In genomic region chr1:56106551-56107277, GRCh38 we compare ENCODE assay signal across 17 cellular contexts.
DNase-seq lines count a peak whose midpoint lies in the region; ATAC-seq, FAIRE-seq and TF ChIP-seq lines count a peak whose summit lies in the region.
"Had no signal": no experiment of that assay in that cellular context is flagged by ENCODE, and none has a peak within 500 bp of the region (broad histone marks: within the 10 kb centered on the region; RNA-seq: fewer than 3 reads in every experiment).

No MANE protein-coding gene starts in this region.

- no peak overlapping the region for H3K4me3 ChIP-seq in GM12878
- H3K4me3 ChIP-seq: SK-N-MC had no signal

- POLR2A ChIA-PET in GM12878 (lab: Charles Lee) = interaction anchor here (1.3 to 3.1 kb wide), 3 partner anchors 22 to 52 kb away, joined by 5 to 13 read pairs (median 5); no protein-coding TSS in a partner anchor

- 33% methylated on average over 2 of the region's 2 CpGs for WGBS in GM12878 (ENCODE audit: insufficient coverage, insufficient replicate concordance, low lambda C conversion rate, missing lambda C conversion rate)

- H3K9me3 ChIP-seq in GM12878 (replicated peaks; ENCODE audit: control insufficient read depth, insufficient read depth, low read length) = peaks cover 2% of the 10 kb centered on the region; the same call in 2 of the 3 replicates

- peak overlapping the region; percentile 35; the same call in 1 of the 2 replicates for H2AFZ ChIP-seq in GM12878 (ENCODE audit: control insufficient read depth, low read depth, low read length)

- no peak for TF ChIP-seq POLR2A in GM12878 (IDR thresholded peaks at IDR 0.05; ENCODE audit: low read depth, low read length)

- TF ChIP-seq CTCF in GM12878 (IDR thresholded peaks at IDR 0.05 in 2 of 3, conservative IDR thresholded peaks at IDR 0.05 in 1 of 3; ENCODE audit: control insufficient read depth in 2 of 3, extremely low read depth in 1 of 3, insufficient read depth in 1 of 3, low read depth in 3 of 3, low read length in 3 of 3) = no peak

- no peak for FAIRE-seq in GM12878 (lab: Jason Lieb, UNC)

- SMC1A ChIA-PET in GM12878 (lab: Charles Lee; ENCODE audit: uncharacterized antibody, unreplicated experiment) = interaction anchor here (0.6 to 4.3 kb wide), 15 partner anchors 10 to 477 kb away, joined by 3 to 61 read pairs (median 6); no protein-coding TSS in a partner anchor

- RAD21 ChIA-PET in GM12878 (lab: Charles Lee; ENCODE audit: unreplicated experiment) = interaction anchor here (1.1 to 4.4 kb wide), 7 partner anchors 9 to 123 kb away, joined by 3 to 51 read pairs (median 3); no protein-coding TSS in a partner anchor

- H3K27me3 ChIP-seq in GM12878 (replicated peaks in 1 of 2; ENCODE audit: control insufficient read depth in 2 of 2, insufficient read depth in 2 of 2, low read length in 1 of 2) = no peaks in the 10 kb centered on the region

- ATAC-seq in HG03432 (IDR thresholded peaks at IDR 0.05; ENCODE audit: unreplicated experiment) (peak; percentile 64), GM12878 (peak; percentile 84), GM21423 (IDR thresholded peaks at IDR 0.05; ENCODE audit: unreplicated experiment) (no peak), HG03442 (IDR thresholded peaks at IDR 0.05; ENCODE audit: unreplicated experiment) (no peak), GM18861 (IDR thresholded peaks at IDR 0.05; ENCODE audit: unreplicated experiment) (no peak)

- H3K4me2 ChIP-seq in GM12878 (ENCODE audit: control insufficient read depth, insufficient read depth) = no peak overlapping the region

- no peak overlapping the region for H3K9ac ChIP-seq in GM12878 (ENCODE audit: control insufficient read depth, insufficient read depth, low read length)

- H3K36me3 ChIP-seq in GM12878 (ENCODE audit: control insufficient read depth in 2 of 2, insufficient read depth in 2 of 2, low read length in 1 of 2) = no peaks in the 10 kb centered on the region

- BruUV-seq in GM12878 (replicated peaks; lab: Mats Ljungman, UMichigan) = no TSS peak

- TF ChIP-seq EP300 in GM12878 (IDR thresholded peaks at IDR 0.05; ENCODE audit: borderline replicate concordance in 1 of 2, control insufficient read depth in 1 of 2, low read depth in 2 of 2, low read length in 2 of 2) = no peak

- CTCF ChIA-PET in GM12878 (lab: Yijun Ruan, JAX) = interaction anchor here (0.7 to 1.2 kb wide), 3 partner anchors 27 to 82 kb away, joined by 3 read pairs; no protein-coding TSS in a partner anchor

- peak; percentile 11 for DNase-seq in SHP77 treated with DMSO at 0.1 percent for 48 hours (lab: John Stamatoyannopoulos, UW)
- DNase-seq in SHP77 (lab: John Stamatoyannopoulos, UW) = no peak
- DNase-seq in GM12878 (ENCODE audit: low read depth, low spot score) = peak; percentile 31
- no peak for DNase-seq in NCI-H2107 treated with DMSO at 0.1 percent for 48 hours (lab: John Stamatoyannopoulos, UW; ENCODE audit: unreplicated experiment)
- DNase-seq: Calu3; CD4-positive, CD25-positive, alpha-beta regulatory T cell; H9; NCI-H1694; NCI-H2171 treated with DMSO at 0.1 percent for 48 hours; NCI-H524 treated with DMSO at 0.1 percent for 48 hours; NK-92 treated with Interleukin-12 subunit alpha and Interleukin-12 subunit beta, amount 100 ng/mL, for 24 hours had no signal

- intact Hi-C loops in GM12878 (cut with micrococcal nuclease; ENCODE audit: unreplicated experiment) = no loop called here

- peak; percentile 11; the same call in 1 of the 2 replicates for TF ChIP-seq RAD21 in GM12878 (IDR thresholded peaks at IDR 0.05; ENCODE audit: insufficient read depth, low read depth, low read length)

- peaks cover 6% of the 10 kb centered on the region; the same call in 1 of the 2 replicates for H3K4me1 ChIP-seq in GM12878 (ENCODE audit: control insufficient read depth, insufficient read depth, low read length)

- no peak overlapping the region; the same call in 1 of the 2 replicates for H3K27ac ChIP-seq in GM12878 (ENCODE audit: control insufficient read depth, insufficient read depth)
- H3K27ac ChIP-seq: RWPE1, SK-N-MC had no signal

- no peaks in the 10 kb centered on the region for H3K79me2 ChIP-seq in GM12878 (ENCODE audit: control insufficient read depth, insufficient read depth, low read length)

- no peaks in the 10 kb centered on the region for H4K20me1 ChIP-seq in GM12878 (ENCODE audit: control insufficient read depth, insufficient read depth)

- in situ Hi-C loops in GM12878 (cut with MboI) = no loop called here

TF ChIP-seq in GM12878, 131 proteins besides CTCF, POLR2A, EP300 and RAD21 (continues in another document):
- no peak for TF ChIP-seq RFX5 (IDR thresholded peaks at IDR 0.05; ENCODE audit: low read depth, low read length)
- TF ChIP-seq, protein P1, sequence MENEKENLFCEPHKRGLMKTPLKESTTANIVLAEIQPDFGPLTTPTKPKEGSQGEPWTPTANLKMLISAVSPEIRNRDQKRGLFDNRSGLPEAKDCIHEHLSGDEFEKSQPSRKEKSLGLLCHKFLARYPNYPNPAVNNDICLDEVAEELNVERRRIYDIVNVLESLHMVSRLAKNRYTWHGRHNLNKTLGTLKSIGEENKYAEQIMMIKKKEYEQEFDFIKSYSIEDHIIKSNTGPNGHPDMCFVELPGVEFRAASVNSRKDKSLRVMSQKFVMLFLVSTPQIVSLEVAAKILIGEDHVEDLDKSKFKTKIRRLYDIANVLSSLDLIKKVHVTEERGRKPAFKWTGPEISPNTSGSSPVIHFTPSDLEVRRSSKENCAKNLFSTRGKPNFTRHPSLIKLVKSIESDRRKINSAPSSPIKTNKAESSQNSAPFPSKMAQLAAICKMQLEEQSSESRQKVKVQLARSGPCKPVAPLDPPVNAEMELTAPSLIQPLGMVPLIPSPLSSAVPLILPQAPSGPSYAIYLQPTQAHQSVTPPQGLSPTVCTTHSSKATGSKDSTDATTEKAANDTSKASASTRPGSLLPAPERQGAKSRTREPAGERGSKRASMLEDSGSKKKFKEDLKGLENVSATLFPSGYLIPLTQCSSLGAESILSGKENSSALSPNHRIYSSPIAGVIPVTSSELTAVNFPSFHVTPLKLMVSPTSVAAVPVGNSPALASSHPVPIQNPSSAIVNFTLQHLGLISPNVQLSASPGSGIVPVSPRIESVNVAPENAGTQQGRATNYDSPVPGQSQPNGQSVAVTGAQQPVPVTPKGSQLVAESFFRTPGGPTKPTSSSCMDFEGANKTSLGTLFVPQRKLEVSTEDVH (IDR thresholded peaks at IDR 0.05; ENCODE audit: low read depth, partially characterized antibody) = no peak
- no peak for TF ChIP-seq USF2 (IDR thresholded peaks at IDR 0.05; ENCODE audit: borderline replicate concordance, low read depth, low read length)
- no peak for TF ChIP-seq RBBP5 (conservative IDR thresholded peaks at IDR 0.05)
- peak; percentile 43; the same call in 1 of the 2 replicates for TF ChIP-seq RUNX3 (IDR thresholded peaks at IDR 0.05; ENCODE audit: low read length)
- TF ChIP-seq, protein P2, sequence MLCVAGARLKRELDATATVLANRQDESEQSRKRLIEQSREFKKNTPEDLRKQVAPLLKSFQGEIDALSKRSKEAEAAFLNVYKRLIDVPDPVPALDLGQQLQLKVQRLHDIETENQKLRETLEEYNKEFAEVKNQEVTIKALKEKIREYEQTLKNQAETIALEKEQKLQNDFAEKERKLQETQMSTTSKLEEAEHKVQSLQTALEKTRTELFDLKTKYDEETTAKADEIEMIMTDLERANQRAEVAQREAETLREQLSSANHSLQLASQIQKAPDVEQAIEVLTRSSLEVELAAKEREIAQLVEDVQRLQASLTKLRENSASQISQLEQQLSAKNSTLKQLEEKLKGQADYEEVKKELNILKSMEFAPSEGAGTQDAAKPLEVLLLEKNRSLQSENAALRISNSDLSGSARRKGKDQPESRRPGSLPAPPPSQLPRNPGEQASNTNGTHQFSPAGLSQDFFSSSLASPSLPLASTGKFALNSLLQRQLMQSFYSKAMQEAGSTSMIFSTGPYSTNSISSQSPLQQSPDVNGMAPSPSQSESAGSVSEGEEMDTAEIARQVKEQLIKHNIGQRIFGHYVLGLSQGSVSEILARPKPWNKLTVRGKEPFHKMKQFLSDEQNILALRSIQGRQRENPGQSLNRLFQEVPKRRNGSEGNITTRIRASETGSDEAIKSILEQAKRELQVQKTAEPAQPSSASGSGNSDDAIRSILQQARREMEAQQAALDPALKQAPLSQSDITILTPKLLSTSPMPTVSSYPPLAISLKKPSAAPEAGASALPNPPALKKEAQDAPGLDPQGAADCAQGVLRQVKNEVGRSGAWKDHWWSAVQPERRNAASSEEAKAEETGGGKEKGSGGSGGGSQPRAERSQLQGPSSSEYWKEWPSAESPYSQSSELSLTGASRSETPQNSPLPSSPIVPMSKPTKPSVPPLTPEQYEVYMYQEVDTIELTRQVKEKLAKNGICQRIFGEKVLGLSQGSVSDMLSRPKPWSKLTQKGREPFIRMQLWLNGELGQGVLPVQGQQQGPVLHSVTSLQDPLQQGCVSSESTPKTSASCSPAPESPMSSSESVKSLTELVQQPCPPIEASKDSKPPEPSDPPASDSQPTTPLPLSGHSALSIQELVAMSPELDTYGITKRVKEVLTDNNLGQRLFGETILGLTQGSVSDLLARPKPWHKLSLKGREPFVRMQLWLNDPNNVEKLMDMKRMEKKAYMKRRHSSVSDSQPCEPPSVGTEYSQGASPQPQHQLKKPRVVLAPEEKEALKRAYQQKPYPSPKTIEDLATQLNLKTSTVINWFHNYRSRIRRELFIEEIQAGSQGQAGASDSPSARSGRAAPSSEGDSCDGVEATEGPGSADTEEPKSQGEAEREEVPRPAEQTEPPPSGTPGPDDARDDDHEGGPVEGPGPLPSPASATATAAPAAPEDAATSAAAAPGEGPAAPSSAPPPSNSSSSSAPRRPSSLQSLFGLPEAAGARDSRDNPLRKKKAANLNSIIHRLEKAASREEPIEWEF (IDR thresholded peaks at IDR 0.05; ENCODE audit: insufficient replicate concordance, low read depth, low read length) = peak; percentile 40
- no peak for TF ChIP-seq CHD4 (IDR thresholded peaks at IDR 0.05)
- no peak for TF ChIP-seq USF1 (IDR thresholded peaks at IDR 0.05; ENCODE audit: borderline replicate concordance, extremely low read length, insufficient read depth, low read depth, low read length)
- no peak for TF ChIP-seq RCOR1 (conservative IDR thresholded peaks at IDR 0.05; ENCODE audit: low read depth, low read length)

Comparison
In these comparisons a context has a peak if more than half of its experiments do, and no peak if none do; other contexts are left out.
1. DNase-seq: peak in SHP77 treated with DMSO at 0.1 percent for 48 hours (single experiment) and GM12878 (single experiment); none in SHP77 (0 of 2) and NCI-H2107 treated with DMSO at 0.1 percent for 48 hours (single experiment).
2. ATAC-seq: peak in HG03432 (single experiment) and GM12878 (single experiment); none in GM21423 (single experiment), HG03442 (single experiment) and GM18861 (single experiment).